Comparison of ENCODE assay signal across 1 cellular context in genomic region chr21:32279377-32279680, GRCh38.
TF ChIP-seq lines count a peak whose summit lies in the region.

No MANE protein-coding gene starts in this region.

TF ChIP-seq in IMR-90, 13 proteins besides CTCF, POLR2A, EP300 and RAD21 (continued from another document):
- no peak for TF ChIP-seq ELK1 (IDR thresholded peaks at IDR 0.05; ENCODE audit: borderline replicate concordance, low read depth, low read length)
- TF ChIP-seq CHD1 (IDR thresholded peaks at IDR 0.05; ENCODE audit: low read depth, low read length): no peak
